In the genomic region with DNA sequence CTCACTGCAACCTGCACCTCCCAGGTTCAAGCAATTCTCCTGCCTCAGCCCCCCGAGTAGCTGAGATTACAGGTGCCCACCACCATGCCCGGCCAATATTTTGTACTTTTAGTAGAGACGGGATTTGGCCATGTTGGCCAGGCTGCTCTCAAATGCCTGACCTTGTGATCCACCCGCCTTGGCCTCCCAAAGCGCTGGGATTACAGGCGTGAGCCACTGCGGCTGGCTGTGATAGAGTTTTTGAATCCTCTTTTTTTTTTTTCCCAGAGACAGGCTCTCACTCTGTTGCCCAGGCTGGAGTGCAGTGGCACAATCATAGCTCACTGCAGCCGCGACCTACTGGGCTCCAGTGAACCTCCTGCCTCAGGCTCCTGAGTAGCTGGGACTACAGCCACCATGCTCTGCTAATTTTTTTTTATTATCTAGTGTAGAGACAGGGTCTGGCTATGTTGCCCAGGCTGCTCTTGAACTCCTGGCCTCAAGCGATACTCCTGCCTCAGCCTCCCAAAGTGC, we compare ENCODE assay signal across 9 cellular contexts. TPM values are rescaled to one million over a fixed set of nuclear protein-coding genes. Genes with fewer than 3 reads are reported as not detected.
DNase-seq lines count a peak whose midpoint lies in the region; TF ChIP-seq lines count a peak whose summit lies in the region.
"Not testable (repeated sequence)": the region's sequence is repeated elsewhere in the genome, so short reads cannot be mapped to it uniquely, and the experiment has no call there.
"Had no signal": no experiment of that assay in that cellular context is flagged by ENCODE, and none has a peak within 500 bp of the region (broad histone marks: within the 10 kb centered on the region; RNA-seq: fewer than 3 reads in every experiment).

No MANE protein-coding gene starts in this region.

- H4K20me1 ChIP-seq in smooth muscle cell (ENCODE audit: low read depth): not testable (repeated sequence)

- not testable (repeated sequence) for H3K9ac ChIP-seq in smooth muscle cell (ENCODE audit: low read depth)

- H2AFZ ChIP-seq in smooth muscle cell (ENCODE audit: low read depth): not testable (repeated sequence)

- intact Hi-C loops in MCF 10A (cut with micrococcal nuclease); dorsolateral prefrontal cortex (cut with DNase I); left ventricle myocardium inferior (cut with micrococcal nuclease); tibial artery (cut with DNase I; ENCODE audit: low total_unique reads): not testable (repeated sequence)

- H3K36me3 Mint-ChIP-seq in MCF 10A (ENCODE audit: insufficient read depth, unreplicated experiment); nephron (ENCODE audit: low read depth): not testable (repeated sequence)

- not testable (repeated sequence) for BruUV-seq in MCF 10A (replicated peaks; lab: Mats Ljungman, UMichigan)

- 82% methylated on average over 10 of the region's 10 CpGs for WGBS in smooth muscle cell (ENCODE audit: low lambda C conversion rate)

- H3K4me3 Mint-ChIP-seq in MCF 10A (ENCODE audit: unreplicated experiment): peak overlapping the region; percentile 54
- H3K4me3 Mint-ChIP-seq in nephron: not testable (repeated sequence)

- H3K4me1 Mint-ChIP-seq in MCF 10A (ENCODE audit: insufficient read depth, unreplicated experiment): peaks cover 16% of the 10 kb centered on the region
- H3K4me1 Mint-ChIP-seq in nephron: peaks cover 32% of the 10 kb centered on the region

- H3K27ac ChIP-seq in RWPE1 (peak overlapping the region; percentile 74), dorsolateral prefrontal cortex (peak overlapping the region in 48 of 59 donors; percentile 14 to 84 (median 71)), left ventricle myocardium inferior (replicated peaks) (peak overlapping the region; percentile 64), smooth muscle cell (ENCODE audit: low read depth) (peak overlapping the region; percentile 4), tibial artery (peak overlapping the region; percentile 78 to 79)

- POLR2A ChIA-PET in RWPE1 (lab: Yijun Ruan, JAX; ENCODE audit: low non-redundant PET): not testable (repeated sequence)
- POLR2A ChIA-PET in MCF 10A (lab: Yijun Ruan, JAX): interaction anchor here (0.7 to 6.2 kb wide), 17 partner anchors 13 to 150 kb away, joined by 3 to 70 read pairs (median 5); partner anchors contain the start of genes CRELD1, IL17RC, IL17RE and JAGN1

- H3K27me3 ChIP-seq in dorsolateral prefrontal cortex; left ventricle myocardium inferior (ENCODE audit: low read depth); smooth muscle cell (ENCODE audit: low read depth); tibial artery: not testable (repeated sequence)

- peaks cover 23% of the 10 kb centered on the region for H3K4me1 ChIP-seq in left ventricle myocardium inferior
- not testable (repeated sequence) for H3K4me1 ChIP-seq in smooth muscle cell (ENCODE audit: low read depth)
- peaks cover 0 to 50% (median 28%) of the 10 kb centered on the region in 4 donors for H3K4me1 ChIP-seq in tibial artery

- H3K27ac Mint-ChIP-seq in MCF 10A (ENCODE audit: low read depth, unreplicated experiment) (peak overlapping the region; percentile 84), nephron (peak overlapping the region; percentile 98 to 99 (median 98))

- not testable (repeated sequence) for DNase-seq in RWPE1 (ENCODE audit: low spot score); MCF 10A (ENCODE audit: unreplicated experiment); dorsolateral prefrontal cortex; left ventricle myocardium inferior; smooth muscle cell (lab: John Stamatoyannopoulos, UW; ENCODE audit: unreplicated experiment); tibial artery

- TF ChIP-seq CTCF in RWPE1 (conservative IDR thresholded peaks at IDR 0.05; ENCODE audit: low read depth); MCF 10A (IDR thresholded peaks at IDR 0.05; ENCODE audit: unreplicated experiment); dorsolateral prefrontal cortex (IDR thresholded peaks at IDR 0.05 in 54 of 56, conservative IDR thresholded peaks at IDR 0.05 in 2 of 56; ENCODE audit: low read depth in 1 of 56, partially characterized antibody in 56 of 56); left ventricle myocardium inferior (IDR thresholded peaks at IDR 0.05; ENCODE audit: borderline replicate concordance); nephron (IDR thresholded peaks at IDR 0.05; ENCODE audit: unreplicated experiment in 3 of 3); smooth muscle cell (IDR thresholded peaks at IDR 0.05; ENCODE audit: borderline replicate concordance, insufficient read depth, poor library complexity, severe bottlenecking); tibial artery (IDR thresholded peaks at IDR 0.05): not testable (repeated sequence)

- peak overlapping the region in 33 of 59 donors; percentile 5 to 44 (median 30) for H3K4me3 ChIP-seq in dorsolateral prefrontal cortex
- H3K4me3 ChIP-seq in left ventricle myocardium inferior, smooth muscle cell: not testable (repeated sequence)
- H3K4me3 ChIP-seq in tibial artery: peak overlapping the region; percentile 16 to 26

- H3K27me3 Mint-ChIP-seq in MCF 10A (ENCODE audit: insufficient read depth, unreplicated experiment); nephron (ENCODE audit: low read depth): not testable (repeated sequence)

- H3K79me2 ChIP-seq in smooth muscle cell (ENCODE audit: low read depth): not testable (repeated sequence)

- H3K4me2 ChIP-seq in smooth muscle cell: peak overlapping the region; percentile 35

- H3K9me3 ChIP-seq in left ventricle myocardium inferior (replicated peaks); smooth muscle cell (replicated peaks; ENCODE audit: low read depth); tibial artery: not testable (repeated sequence)

- H3K36me3 ChIP-seq in left ventricle myocardium inferior; smooth muscle cell (ENCODE audit: low read depth); tibial artery: not testable (repeated sequence)

- not testable (repeated sequence) for H3K9me3 Mint-ChIP-seq in MCF 10A (ENCODE audit: unreplicated experiment); nephron

- CTCF ChIA-PET in RWPE1 (lab: Yijun Ruan, JAX): not testable (repeated sequence)
- CTCF ChIA-PET in MCF 10A (lab: Yijun Ruan, JAX): interaction anchor here (1.0 to 1.5 kb wide), 4 partner anchors 13 to 26 kb away, joined by 3 to 6 read pairs (median 4); no protein-coding TSS in a partner anchor

- not testable (repeated sequence) for H3F3A ChIP-seq in smooth muscle cell (ENCODE audit: low read depth)

RNA-seq across cellular contexts. Expression of gene CIDEC, which starts 14.9 kb away (rescaled TPM):
- total RNA-seq in MCF 10A (2022) (not detected in 2 replicates), dorsolateral prefrontal cortex (1 to 10 TPM in 1 of 120 experiments, under 1 TPM in 9, not detected in 110; 0.40 to 1.9 (median 0.58) TPM), left ventricle myocardium inferior (0.36 TPM), smooth muscle cell (not detected in 2 replicates)
- polyA plus RNA-seq in smooth muscle cell: not detected in 2 replicates
- total RNA-seq: CD4-positive, alpha-beta T cell; PC-3 had no signal

RNA-seq across cellular contexts. Expression of gene RPUSD3, which starts 21.4 kb away (rescaled TPM):
- total RNA-seq in MCF 10A (2022) (40.3 and 40.7 TPM in 2 replicates), dorsolateral prefrontal cortex (10 to 100 TPM; 29.3 to 62.3 (median 44.8) TPM), left ventricle myocardium inferior (35.7 TPM), smooth muscle cell (49.7 and 62.8 TPM in 2 replicates)
- polyA plus RNA-seq in smooth muscle cell: 84.6 and 106 TPM in 2 replicates

RNA-seq across cellular contexts. Expression of gene JAGN1, which starts 25.2 kb away (rescaled TPM):
- total RNA-seq in MCF 10A (2022) (49.7 and 55.4 TPM in 2 replicates), dorsolateral prefrontal cortex (10 to 100 TPM; 11.2 to 25.9 (median 17.3) TPM), left ventricle myocardium inferior (17.5 TPM), smooth muscle cell (32.3 and 36.8 TPM in 2 replicates)
- polyA plus RNA-seq in smooth muscle cell: 37.3 and 49.8 TPM in 2 replicates

RNA-seq across cellular contexts. Expression of gene IL17RE, which starts 37.5 kb away (rescaled TPM):
- total RNA-seq in MCF 10A (2022): 5.0 and 5.5 TPM in 2 replicates
- total RNA-seq in dorsolateral prefrontal cortex: 1 to 10 TPM in 102 of 120 experiments, under 1 TPM in 18; 0.36 to 5.5 (median 1.5) TPM
- 0.58 TPM for total RNA-seq in left ventricle myocardium inferior
- 2.6 and 4.9 TPM in 2 replicates for total RNA-seq in smooth muscle cell
- polyA plus RNA-seq in smooth muscle cell: 0.32 and 3.4 TPM in 2 replicates

RNA-seq across cellular contexts. Expression of gene IL17RC, which starts 51.7 kb away (rescaled TPM):
- total RNA-seq in MCF 10A (2022) (25.7 and 30.1 TPM in 2 replicates), dorsolateral prefrontal cortex (10 to 100 TPM; 11.3 to 43.7 (median 21.9) TPM), left ventricle myocardium inferior (35.0 TPM), smooth muscle cell (27.0 and 37.3 TPM in 2 replicates)
- 36.7 and 41.3 TPM in 2 replicates for polyA plus RNA-seq in smooth muscle cell

Comparison
In these comparisons a context has a peak if more than half of its experiments do, and no peak if none do; other contexts are left out.
1. H3K27ac ChIP-seq: peak in every context shown above with its lines; median percentile 78 in tibial artery; 74 in RWPE1; 71 in dorsolateral prefrontal cortex; 64 in left ventricle myocardium inferior; 4 in smooth muscle cell.